ENCODE assay signal across 1 cellular context in the genomic region with DNA sequence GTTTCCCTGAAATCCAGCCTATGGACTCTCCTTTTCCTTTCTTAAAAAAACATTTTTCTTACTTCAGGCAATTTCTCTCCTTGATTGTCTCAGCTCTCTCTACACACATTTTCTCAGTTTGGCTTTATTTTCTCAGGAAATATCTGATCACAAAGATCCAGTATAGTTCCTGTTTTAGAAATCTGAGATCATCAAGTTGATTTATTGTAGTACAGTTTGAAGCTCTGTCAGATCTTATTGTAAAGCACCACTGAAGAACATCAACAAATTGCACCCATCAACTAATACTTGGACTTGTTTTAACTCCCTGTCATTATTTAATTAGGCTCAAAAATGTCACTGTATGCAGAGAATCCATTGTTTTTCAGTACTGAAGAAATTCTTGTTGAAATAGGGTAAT.
TF ChIP-seq lines count a peak whose summit lies in the region.

No MANE protein-coding gene starts in this region.

TF ChIP-seq in GM12878, 131 proteins besides CTCF, POLR2A, EP300 and RAD21:
- no peak for TF ChIP-seq ZNF274 (IDR thresholded peaks at IDR 0.05; ENCODE audit: insufficient read depth, insufficient read length)
- TF ChIP-seq EZH2 (IDR thresholded peaks at IDR 0.05; ENCODE audit: borderline replicate concordance, control insufficient read depth, low read depth, low read length) = no peak
- no peak for TF ChIP-seq SIX5 (IDR thresholded peaks at IDR 0.05; ENCODE audit: low read depth, low read length, severe bottlenecking)
- TF ChIP-seq, protein P1, sequence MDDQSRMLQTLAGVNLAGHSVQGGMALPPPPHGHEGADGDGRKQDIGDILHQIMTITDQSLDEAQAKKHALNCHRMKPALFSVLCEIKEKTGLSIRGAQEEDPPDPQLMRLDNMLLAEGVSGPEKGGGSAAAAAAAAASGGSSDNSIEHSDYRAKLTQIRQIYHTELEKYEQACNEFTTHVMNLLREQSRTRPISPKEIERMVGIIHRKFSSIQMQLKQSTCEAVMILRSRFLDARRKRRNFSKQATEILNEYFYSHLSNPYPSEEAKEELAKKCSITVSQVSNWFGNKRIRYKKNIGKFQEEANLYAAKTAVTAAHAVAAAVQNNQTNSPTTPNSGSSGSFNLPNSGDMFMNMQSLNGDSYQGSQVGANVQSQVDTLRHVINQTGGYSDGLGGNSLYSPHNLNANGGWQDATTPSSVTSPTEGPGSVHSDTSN (IDR thresholded peaks at IDR 0.05; ENCODE audit: insufficient replicate concordance, low read depth, low read length) = no peak
- no peak for TF ChIP-seq ZZZ3 (IDR thresholded peaks at IDR 0.05; ENCODE audit: control insufficient read depth, insufficient read length, low read depth)
- TF ChIP-seq BACH1 (IDR thresholded peaks at IDR 0.05; ENCODE audit: borderline replicate concordance) = no peak
- no peak for TF ChIP-seq IRF4 (IDR thresholded peaks at IDR 0.05; ENCODE audit: low read depth, low read length)
- TF ChIP-seq TAF1 (IDR thresholded peaks at IDR 0.05; ENCODE audit: borderline replicate concordance, low read depth, low read length) = no peak
- TF ChIP-seq KAT2A (conservative IDR thresholded peaks at IDR 0.05; ENCODE audit: control insufficient read depth, low read depth, low read length) = no peak
- no peak for TF ChIP-seq CBX3 (IDR thresholded peaks at IDR 0.05; ENCODE audit: borderline replicate concordance, low read depth)
- no peak for TF ChIP-seq CUX1 (IDR thresholded peaks at IDR 0.05; ENCODE audit: insufficient replicate concordance, low read depth, low read length)
- TF ChIP-seq LARP7 (IDR thresholded peaks at IDR 0.05) = no peak
- TF ChIP-seq TCF7 (IDR thresholded peaks at IDR 0.05; ENCODE audit: borderline replicate concordance) = no peak
